Comparison of ENCODE assay signal across 1 cellular context in the genomic region with DNA sequence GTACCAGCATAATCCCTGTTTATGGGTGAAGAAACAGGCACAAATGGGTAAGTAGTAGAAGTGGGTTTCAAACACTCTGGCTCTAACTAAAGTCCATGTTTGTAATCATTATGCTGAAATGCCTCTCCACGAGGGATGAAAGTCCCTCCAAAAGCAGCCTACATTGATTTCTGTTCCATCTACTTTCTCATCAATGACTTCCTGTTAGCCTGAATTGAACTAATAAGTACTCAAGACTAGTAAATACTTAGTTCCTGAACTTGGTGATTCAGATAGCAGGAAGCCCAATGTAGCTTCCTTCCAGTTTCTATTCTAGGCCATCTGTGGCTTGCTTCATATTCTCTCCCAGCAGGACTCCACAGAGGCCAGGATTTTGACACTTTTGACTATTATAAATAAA.
TF ChIP-seq lines count a peak whose summit lies in the region.

No MANE protein-coding gene starts in this region.

TF ChIP-seq in HepG2, 621 proteins besides CTCF, POLR2A, EP300 and RAD21 (continued from another document and continues in another):
- peak; percentile 42; the same call in 1 of the 2 replicates for TF ChIP-seq ONECUT2 (CRISPR knock-in tag; IDR thresholded peaks at IDR 0.05)
- TF ChIP-seq, protein P1, sequence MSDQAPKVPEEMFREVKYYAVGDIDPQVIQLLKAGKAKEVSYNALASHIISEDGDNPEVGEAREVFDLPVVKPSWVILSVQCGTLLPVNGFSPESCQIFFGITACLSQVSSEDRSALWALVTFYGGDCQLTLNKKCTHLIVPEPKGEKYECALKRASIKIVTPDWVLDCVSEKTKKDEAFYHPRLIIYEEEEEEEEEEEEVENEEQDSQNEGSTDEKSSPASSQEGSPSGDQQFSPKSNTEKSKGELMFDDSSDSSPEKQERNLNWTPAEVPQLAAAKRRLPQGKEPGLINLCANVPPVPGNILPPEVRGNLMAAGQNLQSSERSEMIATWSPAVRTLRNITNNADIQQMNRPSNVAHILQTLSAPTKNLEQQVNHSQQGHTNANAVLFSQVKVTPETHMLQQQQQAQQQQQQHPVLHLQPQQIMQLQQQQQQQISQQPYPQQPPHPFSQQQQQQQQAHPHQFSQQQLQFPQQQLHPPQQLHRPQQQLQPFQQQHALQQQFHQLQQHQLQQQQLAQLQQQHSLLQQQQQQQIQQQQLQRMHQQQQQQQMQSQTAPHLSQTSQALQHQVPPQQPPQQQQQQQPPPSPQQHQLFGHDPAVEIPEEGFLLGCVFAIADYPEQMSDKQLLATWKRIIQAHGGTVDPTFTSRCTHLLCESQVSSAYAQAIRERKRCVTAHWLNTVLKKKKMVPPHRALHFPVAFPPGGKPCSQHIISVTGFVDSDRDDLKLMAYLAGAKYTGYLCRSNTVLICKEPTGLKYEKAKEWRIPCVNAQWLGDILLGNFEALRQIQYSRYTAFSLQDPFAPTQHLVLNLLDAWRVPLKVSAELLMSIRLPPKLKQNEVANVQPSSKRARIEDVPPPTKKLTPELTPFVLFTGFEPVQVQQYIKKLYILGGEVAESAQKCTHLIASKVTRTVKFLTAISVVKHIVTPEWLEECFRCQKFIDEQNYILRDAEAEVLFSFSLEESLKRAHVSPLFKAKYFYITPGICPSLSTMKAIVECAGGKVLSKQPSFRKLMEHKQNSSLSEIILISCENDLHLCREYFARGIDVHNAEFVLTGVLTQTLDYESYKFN (CRISPR knock-in tag; conservative IDR thresholded peaks at IDR 0.05) = peak; percentile 84
- TF ChIP-seq MIXL1 (CRISPR knock-in tag; IDR thresholded peaks at IDR 0.05) = peak; percentile 73; the same call in 1 of the 2 replicates
- peak; percentile 79; the same call in 1 of the 2 replicates for TF ChIP-seq ETV5 (CRISPR knock-in tag; IDR thresholded peaks at IDR 0.05; ENCODE audit: borderline replicate concordance)
- TF ChIP-seq, protein P2, sequence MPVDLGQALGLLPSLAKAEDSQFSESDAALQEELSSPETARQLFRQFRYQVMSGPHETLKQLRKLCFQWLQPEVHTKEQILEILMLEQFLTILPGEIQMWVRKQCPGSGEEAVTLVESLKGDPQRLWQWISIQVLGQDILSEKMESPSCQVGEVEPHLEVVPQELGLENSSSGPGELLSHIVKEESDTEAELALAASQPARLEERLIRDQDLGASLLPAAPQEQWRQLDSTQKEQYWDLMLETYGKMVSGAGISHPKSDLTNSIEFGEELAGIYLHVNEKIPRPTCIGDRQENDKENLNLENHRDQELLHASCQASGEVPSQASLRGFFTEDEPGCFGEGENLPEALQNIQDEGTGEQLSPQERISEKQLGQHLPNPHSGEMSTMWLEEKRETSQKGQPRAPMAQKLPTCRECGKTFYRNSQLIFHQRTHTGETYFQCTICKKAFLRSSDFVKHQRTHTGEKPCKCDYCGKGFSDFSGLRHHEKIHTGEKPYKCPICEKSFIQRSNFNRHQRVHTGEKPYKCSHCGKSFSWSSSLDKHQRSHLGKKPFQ (CRISPR knock-in tag; IDR thresholded peaks at IDR 0.05; ENCODE audit: insufficient replicate concordance) = no peak
- TF ChIP-seq HNF4A (CRISPR knock-in tag; IDR thresholded peaks at IDR 0.05) = peak; percentile 58
- TF ChIP-seq ZNF441 (CRISPR knock-in tag; IDR thresholded peaks at IDR 0.05; ENCODE audit: borderline replicate concordance) = no peak
- TF ChIP-seq ZNF230 (CRISPR knock-in tag; IDR thresholded peaks at IDR 0.05) = no peak
- TF ChIP-seq RARA (CRISPR knock-in tag; IDR thresholded peaks at IDR 0.05) = no peak
- TF ChIP-seq GPN1 (CRISPR knock-in tag; IDR thresholded peaks at IDR 0.05; ENCODE audit: borderline replicate concordance) = no peak
- TF ChIP-seq MED1 (CRISPR knock-in tag; IDR thresholded peaks at IDR 0.05) = peak; percentile 27; the same call in 1 of the 2 replicates
- TF ChIP-seq, protein P3, sequence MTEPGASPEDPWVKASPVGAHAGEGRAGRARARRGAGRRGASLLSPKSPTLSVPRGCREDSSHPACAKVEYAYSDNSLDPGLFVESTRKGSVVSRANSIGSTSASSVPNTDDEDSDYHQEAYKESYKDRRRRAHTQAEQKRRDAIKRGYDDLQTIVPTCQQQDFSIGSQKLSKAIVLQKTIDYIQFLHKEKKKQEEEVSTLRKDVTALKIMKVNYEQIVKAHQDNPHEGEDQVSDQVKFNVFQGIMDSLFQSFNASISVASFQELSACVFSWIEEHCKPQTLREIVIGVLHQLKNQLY (CRISPR knock-in tag; IDR thresholded peaks at IDR 0.05) = no peak
- TF ChIP-seq, protein P4, sequence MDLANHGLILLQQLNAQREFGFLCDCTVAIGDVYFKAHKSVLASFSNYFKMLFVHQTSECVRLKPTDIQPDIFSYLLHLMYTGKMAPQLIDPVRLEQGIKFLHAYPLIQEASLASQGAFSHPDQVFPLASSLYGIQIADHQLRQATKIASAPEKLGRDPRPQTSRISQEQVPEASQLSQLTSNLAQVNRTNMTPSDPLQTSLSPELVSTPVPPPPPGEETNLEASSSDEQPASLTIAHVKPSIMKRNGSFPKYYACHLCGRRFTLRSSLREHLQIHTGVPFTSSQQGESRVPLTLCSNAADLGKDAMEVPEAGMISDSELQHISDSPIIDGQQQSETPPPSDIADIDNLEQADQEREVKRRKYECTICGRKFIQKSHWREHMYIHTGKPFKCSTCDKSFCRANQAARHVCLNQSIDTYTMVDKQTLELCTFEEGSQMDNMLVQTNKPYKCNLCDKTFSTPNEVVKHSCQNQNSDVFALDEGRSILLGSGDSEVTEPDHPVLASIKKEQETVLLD (CRISPR knock-in tag; IDR thresholded peaks at IDR 0.05; ENCODE audit: low read depth) = no peak
- TF ChIP-seq TCF7 (IDR thresholded peaks at IDR 0.05; ENCODE audit: low read depth) = peak; percentile 26; the same call in 1 of the 2 replicates
- TF ChIP-seq GABPA (IDR thresholded peaks at IDR 0.05; ENCODE audit: low read depth, low read length) = no peak
- 0 out of 2 replicates have a peak, but pooled peaks have one; percentile 38 for TF ChIP-seq GABPA (CRISPR knock-in tag; IDR thresholded peaks at IDR 0.05; ENCODE audit: low read depth)
- no peak for TF ChIP-seq SETDB1 (CRISPR knock-in tag; IDR thresholded peaks at IDR 0.05; ENCODE audit: borderline replicate concordance)
- TF ChIP-seq HNF4G (IDR thresholded peaks at IDR 0.05; ENCODE audit: borderline replicate concordance, low read depth, low read length) = 0 out of 2 replicates have a peak, but pooled peaks have one; percentile 34
- TF ChIP-seq HNF4G (CRISPR knock-in tag; IDR thresholded peaks at IDR 0.05; ENCODE audit: borderline replicate concordance, low read depth) = no peak
- no peak for TF ChIP-seq ZNF367 (CRISPR knock-in tag; IDR thresholded peaks at IDR 0.05; ENCODE audit: borderline replicate concordance)
- no peak for TF ChIP-seq REPIN1 (CRISPR knock-in tag; IDR thresholded peaks at IDR 0.05; ENCODE audit: borderline replicate concordance, low read depth)
- TF ChIP-seq, protein P5, sequence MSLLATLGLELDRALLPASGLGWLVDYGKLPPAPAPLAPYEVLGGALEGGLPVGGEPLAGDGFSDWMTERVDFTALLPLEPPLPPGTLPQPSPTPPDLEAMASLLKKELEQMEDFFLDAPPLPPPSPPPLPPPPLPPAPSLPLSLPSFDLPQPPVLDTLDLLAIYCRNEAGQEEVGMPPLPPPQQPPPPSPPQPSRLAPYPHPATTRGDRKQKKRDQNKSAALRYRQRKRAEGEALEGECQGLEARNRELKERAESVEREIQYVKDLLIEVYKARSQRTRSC (CRISPR knock-in tag; IDR thresholded peaks at IDR 0.05; ENCODE audit: low read depth) = no peak
- 0 out of 2 replicates have a peak, but pooled peaks have one; percentile 15 for TF ChIP-seq HDAC1 (CRISPR knock-in tag; IDR thresholded peaks at IDR 0.05)
- no peak for TF ChIP-seq ZMYM2 (CRISPR knock-in tag; IDR thresholded peaks at IDR 0.05)
- TF ChIP-seq, protein P6, sequence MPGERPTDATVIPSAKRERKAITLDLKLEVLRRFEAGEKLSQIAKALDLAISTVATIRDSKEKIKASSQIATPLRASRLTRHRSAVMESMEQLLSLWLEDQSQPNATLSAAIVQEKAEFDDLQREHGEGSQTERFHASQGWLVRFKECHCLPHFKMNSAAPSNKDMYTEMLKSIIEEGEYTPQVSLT (CRISPR knock-in tag; IDR thresholded peaks at IDR 0.05; ENCODE audit: borderline replicate concordance, low read depth) = no peak
- TF ChIP-seq REL (CRISPR knock-in tag; conservative IDR thresholded peaks at IDR 0.05) = no peak
- TF ChIP-seq RORA (CRISPR knock-in tag; IDR thresholded peaks at IDR 0.05) = no peak
- 0 out of 2 replicates have a peak, but pooled peaks have one; percentile 22 for TF ChIP-seq CEBPB (IDR thresholded peaks at IDR 0.05; ENCODE audit: borderline replicate concordance, low read depth, low read length)
- no peak for TF ChIP-seq ADNP (CRISPR knock-in tag; IDR thresholded peaks at IDR 0.05)
- peak; percentile 47; the same call in 1 of the 2 replicates for TF ChIP-seq MEF2D (CRISPR knock-in tag; IDR thresholded peaks at IDR 0.05)
- TF ChIP-seq ELF3 (CRISPR knock-in tag; IDR thresholded peaks at IDR 0.05) = peak; percentile 63
- TF ChIP-seq, protein P7, sequence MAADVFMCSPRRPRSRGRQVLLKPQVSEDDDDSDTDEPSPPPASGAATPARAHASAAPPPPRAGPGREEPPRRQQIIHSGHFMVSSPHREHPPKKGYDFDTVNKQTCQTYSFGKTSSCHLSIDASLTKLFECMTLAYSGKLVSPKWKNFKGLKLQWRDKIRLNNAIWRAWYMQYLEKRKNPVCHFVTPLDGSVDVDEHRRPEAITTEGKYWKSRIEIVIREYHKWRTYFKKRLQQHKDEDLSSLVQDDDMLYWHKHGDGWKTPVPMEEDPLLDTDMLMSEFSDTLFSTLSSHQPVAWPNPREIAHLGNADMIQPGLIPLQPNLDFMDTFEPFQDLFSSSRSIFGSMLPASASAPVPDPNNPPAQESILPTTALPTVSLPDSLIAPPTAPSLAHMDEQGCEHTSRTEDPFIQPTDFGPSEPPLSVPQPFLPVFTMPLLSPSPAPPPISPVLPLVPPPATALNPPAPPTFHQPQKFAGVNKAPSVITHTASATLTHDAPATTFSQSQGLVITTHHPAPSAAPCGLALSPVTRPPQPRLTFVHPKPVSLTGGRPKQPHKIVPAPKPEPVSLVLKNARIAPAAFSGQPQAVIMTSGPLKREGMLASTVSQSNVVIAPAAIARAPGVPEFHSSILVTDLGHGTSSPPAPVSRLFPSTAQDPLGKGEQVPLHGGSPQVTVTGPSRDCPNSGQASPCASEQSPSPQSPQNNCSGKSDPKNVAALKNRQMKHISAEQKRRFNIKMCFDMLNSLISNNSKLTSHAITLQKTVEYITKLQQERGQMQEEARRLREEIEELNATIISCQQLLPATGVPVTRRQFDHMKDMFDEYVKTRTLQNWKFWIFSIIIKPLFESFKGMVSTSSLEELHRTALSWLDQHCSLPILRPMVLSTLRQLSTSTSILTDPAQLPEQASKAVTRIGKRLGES (CRISPR knock-in tag; IDR thresholded peaks at IDR 0.05; ENCODE audit: borderline replicate concordance) = no peak
- TF ChIP-seq, protein P8, sequence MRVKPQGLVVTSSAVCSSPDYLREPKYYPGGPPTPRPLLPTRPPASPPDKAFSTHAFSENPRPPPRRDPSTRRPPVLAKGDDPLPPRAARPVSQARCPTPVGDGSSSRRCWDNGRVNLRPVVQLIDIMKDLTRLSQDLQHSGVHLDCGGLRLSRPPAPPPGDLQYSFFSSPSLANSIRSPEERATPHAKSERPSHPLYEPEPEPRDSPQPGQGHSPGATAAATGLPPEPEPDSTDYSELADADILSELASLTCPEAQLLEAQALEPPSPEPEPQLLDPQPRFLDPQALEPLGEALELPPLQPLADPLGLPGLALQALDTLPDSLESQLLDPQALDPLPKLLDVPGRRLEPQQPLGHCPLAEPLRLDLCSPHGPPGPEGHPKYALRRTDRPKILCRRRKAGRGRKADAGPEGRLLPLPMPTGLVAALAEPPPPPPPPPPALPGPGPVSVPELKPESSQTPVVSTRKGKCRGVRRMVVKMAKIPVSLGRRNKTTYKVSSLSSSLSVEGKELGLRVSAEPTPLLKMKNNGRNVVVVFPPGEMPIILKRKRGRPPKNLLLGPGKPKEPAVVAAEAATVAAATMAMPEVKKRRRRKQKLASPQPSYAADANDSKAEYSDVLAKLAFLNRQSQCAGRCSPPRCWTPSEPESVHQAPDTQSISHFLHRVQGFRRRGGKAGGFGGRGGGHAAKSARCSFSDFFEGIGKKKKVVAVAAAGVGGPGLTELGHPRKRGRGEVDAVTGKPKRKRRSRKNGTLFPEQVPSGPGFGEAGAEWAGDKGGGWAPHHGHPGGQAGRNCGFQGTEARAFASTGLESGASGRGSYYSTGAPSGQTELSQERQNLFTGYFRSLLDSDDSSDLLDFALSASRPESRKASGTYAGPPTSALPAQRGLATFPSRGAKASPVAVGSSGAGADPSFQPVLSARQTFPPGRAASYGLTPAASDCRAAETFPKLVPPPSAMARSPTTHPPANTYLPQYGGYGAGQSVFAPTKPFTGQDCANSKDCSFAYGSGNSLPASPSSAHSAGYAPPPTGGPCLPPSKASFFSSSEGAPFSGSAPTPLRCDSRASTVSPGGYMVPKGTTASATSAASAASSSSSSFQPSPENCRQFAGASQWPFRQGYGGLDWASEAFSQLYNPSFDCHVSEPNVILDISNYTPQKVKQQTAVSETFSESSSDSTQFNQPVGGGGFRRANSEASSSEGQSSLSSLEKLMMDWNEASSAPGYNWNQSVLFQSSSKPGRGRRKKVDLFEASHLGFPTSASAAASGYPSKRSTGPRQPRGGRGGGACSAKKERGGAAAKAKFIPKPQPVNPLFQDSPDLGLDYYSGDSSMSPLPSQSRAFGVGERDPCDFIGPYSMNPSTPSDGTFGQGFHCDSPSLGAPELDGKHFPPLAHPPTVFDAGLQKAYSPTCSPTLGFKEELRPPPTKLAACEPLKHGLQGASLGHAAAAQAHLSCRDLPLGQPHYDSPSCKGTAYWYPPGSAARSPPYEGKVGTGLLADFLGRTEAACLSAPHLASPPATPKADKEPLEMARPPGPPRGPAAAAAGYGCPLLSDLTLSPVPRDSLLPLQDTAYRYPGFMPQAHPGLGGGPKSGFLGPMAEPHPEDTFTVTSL (CRISPR knock-in tag; IDR thresholded peaks at IDR 0.05; ENCODE audit: borderline replicate concordance) = 0 out of 2 replicates have a peak, but pooled peaks have one; percentile 36
- TF ChIP-seq, protein P9, sequence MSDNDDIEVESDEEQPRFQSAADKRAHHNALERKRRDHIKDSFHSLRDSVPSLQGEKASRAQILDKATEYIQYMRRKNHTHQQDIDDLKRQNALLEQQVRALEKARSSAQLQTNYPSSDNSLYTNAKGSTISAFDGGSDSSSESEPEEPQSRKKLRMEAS (IDR thresholded peaks at IDR 0.05) = peak; percentile 36; the same call in 1 of the 2 replicates
- TF ChIP-seq ATF7-NPFF (CRISPR knock-in tag; IDR thresholded peaks at IDR 0.05; ENCODE audit: low read depth) = no peak
- TF ChIP-seq GATAD2A (CRISPR knock-in tag; IDR thresholded peaks at IDR 0.05) = peak; percentile 61
- 0 out of 2 replicates have a peak, but pooled peaks have one; percentile 23 for TF ChIP-seq RXRB (CRISPR knock-in tag; IDR thresholded peaks at IDR 0.05; ENCODE audit: borderline replicate concordance)
- TF ChIP-seq NFATC3 (CRISPR knock-in tag; IDR thresholded peaks at IDR 0.05) = no peak
- TF ChIP-seq, protein P10, sequence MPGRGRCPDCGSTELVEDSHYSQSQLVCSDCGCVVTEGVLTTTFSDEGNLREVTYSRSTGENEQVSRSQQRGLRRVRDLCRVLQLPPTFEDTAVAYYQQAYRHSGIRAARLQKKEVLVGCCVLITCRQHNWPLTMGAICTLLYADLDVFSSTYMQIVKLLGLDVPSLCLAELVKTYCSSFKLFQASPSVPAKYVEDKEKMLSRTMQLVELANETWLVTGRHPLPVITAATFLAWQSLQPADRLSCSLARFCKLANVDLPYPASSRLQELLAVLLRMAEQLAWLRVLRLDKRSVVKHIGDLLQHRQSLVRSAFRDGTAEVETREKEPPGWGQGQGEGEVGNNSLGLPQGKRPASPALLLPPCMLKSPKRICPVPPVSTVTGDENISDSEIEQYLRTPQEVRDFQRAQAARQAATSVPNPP (CRISPR knock-in tag; IDR thresholded peaks at IDR 0.05) = no peak
- TF ChIP-seq CREB1 (IDR thresholded peaks at IDR 0.05) = no peak
- TF ChIP-seq CREB1 (CRISPR knock-in tag; IDR thresholded peaks at IDR 0.05) = peak; percentile 21; the same call in 1 of the 2 replicates
- TF ChIP-seq ZNF207 (IDR thresholded peaks at IDR 0.05; ENCODE audit: borderline replicate concordance) = no peak
- 0 out of 2 replicates have a peak, but pooled peaks have one; percentile 18 for TF ChIP-seq ZNF670 (CRISPR knock-in tag; IDR thresholded peaks at IDR 0.05; ENCODE audit: borderline replicate concordance)
